ENCODE assay signal across 18 cellular contexts in genomic region chr22:47232753-47233152, GRCh38.
DNase-seq lines count a peak whose midpoint lies in the region; ATAC-seq and TF ChIP-seq lines count a peak whose summit lies in the region.
"Had no signal": no experiment of that assay in that cellular context is flagged by ENCODE, and none has a peak within 500 bp of the region (broad histone marks: within the 10 kb centered on the region; RNA-seq: fewer than 3 reads in every experiment).

No MANE protein-coding gene starts in this region.

- no peaks in the 10 kb centered on the region for H3K36me3 Mint-ChIP-seq in activated CD8-positive, alpha-beta memory T cell treated with anti-CD3 and anti-CD28 coated beads, Interleukin-2, amount 10 ng/mL, durations not matched to agents 7 days and 5 days
- H3K36me3 Mint-ChIP-seq: CD8-positive, alpha-beta T cell had no signal

- no peak for ATAC-seq in activated CD8-positive, alpha-beta memory T cell treated with anti-CD3 and anti-CD28 coated beads, Interleukin-2, amount 10 ng/mL, durations not matched to agents 7 days and 5 days
- no peak for ATAC-seq in HG03097 (IDR thresholded peaks at IDR 0.05; ENCODE audit: low FRiP score, unreplicated experiment)
- ATAC-seq: A549; CD8-positive, alpha-beta T cell had no signal

- CTCF ChIA-PET in activated CD8-positive, alpha-beta memory T cell treated with anti-CD3 and anti-CD28 coated beads, Interleukin-2, amount 10 ng/mL, durations not matched to agents 7 days and 5 days (lab: Charles Lee): no interaction called here

- H3K4me1 Mint-ChIP-seq in activated CD8-positive, alpha-beta memory T cell treated with anti-CD3 and anti-CD28 coated beads, Interleukin-2, amount 10 ng/mL, durations not matched to agents 7 days and 5 days: no peaks in the 10 kb centered on the region
- H3K4me1 Mint-ChIP-seq: B cell had no signal

- TF ChIP-seq CTCF in vagina (IDR thresholded peaks at IDR 0.05) (no peak), tibial artery (IDR thresholded peaks at IDR 0.05) (no peak)

- no peaks in the 10 kb centered on the region for H3K27me3 Mint-ChIP-seq in activated CD8-positive, alpha-beta memory T cell treated with anti-CD3 and anti-CD28 coated beads, Interleukin-2, amount 10 ng/mL, durations not matched to agents 7 days and 5 days
- H3K27me3 Mint-ChIP-seq: CD4-positive, alpha-beta T cell had no signal

- H3K27me3 ChIP-seq in vagina (no peaks in the 10 kb centered on the region), tibial artery (peaks cover 0 to 3% of the 10 kb centered on the region in 2 donors)
- H3K27me3 ChIP-seq: BLaER1 treated with 17β-estradiol and CSF1 and Interleukin-3, amounts not matched to agents 10 nM and 100 nM had no signal

- H3K36me3 ChIP-seq in vagina (no peaks in the 10 kb centered on the region), tibial artery (no peaks in the 10 kb centered on the region)
- H3K36me3 ChIP-seq: BLaER1 treated with 17β-estradiol and CSF1 and Interleukin-3, amounts not matched to agents 10 nM and 100 nM had no signal

- no peak overlapping the region for H3K27ac Mint-ChIP-seq in activated CD8-positive, alpha-beta memory T cell treated with anti-CD3 and anti-CD28 coated beads, Interleukin-2, amount 10 ng/mL, durations not matched to agents 7 days and 5 days
- H3K27ac Mint-ChIP-seq: B cell; CD4-positive, alpha-beta T cell; CD8-positive, alpha-beta T cell had no signal

- no peaks in the 10 kb centered on the region for H3K4me1 ChIP-seq in vagina
- no peaks in the 10 kb centered on the region for H3K4me1 ChIP-seq in tibial artery
- H3K4me1 ChIP-seq: A549; BLaER1 treated with 17β-estradiol and CSF1 and Interleukin-3, amounts not matched to agents 10 nM and 100 nM; Caco-2 had no signal

- peak; percentile 14 for DNase-seq in activated CD8-positive, alpha-beta memory T cell treated with anti-CD3 and anti-CD28 coated beads, Interleukin-2, amount 10 ng/mL, durations not matched to agents 7 days and 5 days
- DNase-seq in activated CD8-positive, alpha-beta memory T cell treated with anti-CD3 and anti-CD28 coated beads, Interleukin-2, amount 50 U/mL, for 4 hours: no peak
- DNase-seq in mesenteric fat pad (ENCODE audit: low spot score) (peak; percentile 53), vagina (ENCODE audit: extremely low spot score in 2 of 2) (peak; percentile 56 to 81), tibial artery (no peak)
- DNase-seq: AML-193; Caco-2; Calu3; CD4-positive, alpha-beta T cell; CD8-positive, alpha-beta T cell; DMS79 treated with DMSO at 0.1 percent for 48 hours; GF-D8 had no signal

- TF ChIP-seq POLR2A in vagina (IDR thresholded peaks at IDR 0.05): no peak

- no peak overlapping the region for H3K4me3 ChIP-seq in vagina
- H3K4me3 ChIP-seq in tibial artery: no peak overlapping the region
- H3K4me3 ChIP-seq: A549 had no signal

- no peak overlapping the region for H3K4me3 Mint-ChIP-seq in activated CD8-positive, alpha-beta memory T cell treated with anti-CD3 and anti-CD28 coated beads, Interleukin-2, amount 10 ng/mL, durations not matched to agents 7 days and 5 days
- H3K4me3 Mint-ChIP-seq: B cell; CD4-positive, alpha-beta T cell; CD8-positive, alpha-beta T cell had no signal

- H3K9me3 Mint-ChIP-seq in activated CD8-positive, alpha-beta memory T cell treated with anti-CD3 and anti-CD28 coated beads, Interleukin-2, amount 10 ng/mL, durations not matched to agents 7 days and 5 days (ENCODE audit: low read depth): peaks cover 4% of the 10 kb centered on the region

- H3K27ac ChIP-seq in vagina (no peak overlapping the region), tibial artery (no peak overlapping the region)
- H3K27ac ChIP-seq: 22Rv1; A549; BLaER1 treated with 17β-estradiol and CSF1 and Interleukin-3, amounts not matched to agents 10 nM and 100 nM; C4-2B had no signal

- H3K9me3 ChIP-seq in vagina (no peaks in the 10 kb centered on the region), tibial artery (peaks cover 3 to 19% (median 7%) of the 10 kb centered on the region in 3 donors)
- H3K9me3 ChIP-seq: A549 had no signal

- intact Hi-C loops in vagina (cut with DNase I): no loop called here
- intact Hi-C loops in tibial artery (cut with DNase I; ENCODE audit: low total_unique reads): no loop called here

Comparison
In these comparisons a context has a peak if more than half of its experiments do, and no peak if none do; other contexts are left out.
1. DNase-seq: peak in activated CD8-positive, alpha-beta memory T cell treated with anti-CD3 and anti-CD28 coated beads, Interleukin-2, amount 10 ng/mL, durations not matched to agents 7 days and 5 days (single experiment), mesenteric fat pad (single experiment) and vagina (2 of 2); none in activated CD8-positive, alpha-beta memory T cell treated with anti-CD3 and anti-CD28 coated beads, Interleukin-2, amount 50 U/mL, for 4 hours (single experiment) and tibial artery (0 of 2).